In genomic region chr17:67466251-67466650, GRCh38 we compare ENCODE assay signal across 1 cellular context.
TF ChIP-seq lines count a peak whose summit lies in the region.

No MANE protein-coding gene starts in this region.

TF ChIP-seq in GM12878, 131 proteins besides CTCF, POLR2A, EP300 and RAD21:
- TF ChIP-seq SIX5 (IDR thresholded peaks at IDR 0.05; ENCODE audit: low read depth, low read length, severe bottlenecking) (no peak), TAF1 (IDR thresholded peaks at IDR 0.05; ENCODE audit: borderline replicate concordance, low read depth, low read length) (no peak), E2F4 (IDR thresholded peaks at IDR 0.05; ENCODE audit: low read depth, low read length) (no peak), RB1 (IDR thresholded peaks at IDR 0.05; ENCODE audit: borderline replicate concordance) (no peak), RUNX3 (IDR thresholded peaks at IDR 0.05; ENCODE audit: low read length) (no peak), CREM (IDR thresholded peaks at IDR 0.05; ENCODE audit: low read depth) (no peak), ESRRA (IDR thresholded peaks at IDR 0.05; ENCODE audit: low read length) (no peak), ZBTB33 (IDR thresholded peaks at IDR 0.05) (no peak)
